Comparison of ENCODE assay signal across 25 cellular contexts in the genomic region with DNA sequence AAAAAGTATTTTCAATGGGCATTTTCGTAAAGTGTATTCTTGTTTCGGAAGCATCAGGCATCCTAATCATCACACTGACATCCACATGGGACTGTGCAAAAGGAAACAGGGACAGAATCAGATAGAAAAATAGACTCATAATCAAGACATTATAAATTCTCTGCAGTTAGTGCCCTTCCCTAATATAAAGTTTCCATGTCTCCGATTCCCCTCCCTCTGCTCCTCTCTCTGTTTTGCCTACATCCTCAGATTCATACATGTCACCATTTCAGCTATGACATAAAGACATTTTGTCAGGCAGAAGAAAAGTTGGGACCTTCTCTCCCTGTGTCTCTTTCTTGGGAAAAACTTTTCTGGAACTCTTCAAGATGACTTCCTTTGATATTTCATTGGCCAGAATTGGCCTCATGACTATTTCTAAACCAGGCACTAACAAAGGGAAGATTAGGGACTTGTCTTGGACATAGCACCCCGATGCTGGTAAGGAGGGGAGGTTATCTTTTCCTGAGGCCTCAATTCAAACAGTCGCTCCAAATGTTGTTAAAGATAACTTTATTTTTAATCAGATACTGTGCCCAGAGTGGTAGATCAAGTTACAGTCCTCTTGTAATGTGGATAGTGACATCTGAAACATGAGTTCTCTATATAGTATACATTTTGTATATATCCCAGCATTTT.
"Had no signal": no experiment of that assay in that cellular context is flagged by ENCODE, and none has a peak within 500 bp of the region (broad histone marks: within the 10 kb centered on the region; RNA-seq: fewer than 3 reads in every experiment).

No MANE protein-coding gene starts in this region.

- H3K4me3 Mint-ChIP-seq: activated CD4-positive, alpha-beta memory T cell treated with anti-CD3 and anti-CD28 coated beads for 36 hours; activated CD4-positive, alpha-beta T cell treated with anti-CD3 and anti-CD28 coated beads, Interleukin-2, amount 10 ng/mL, durations not matched to agents 7 days and 5 days; activated naive CD4-positive, alpha-beta T cell treated with anti-CD3 and anti-CD28 coated beads for 36 hours; activated T-cell treated with anti-CD3 and anti-CD28 coated beads, Interleukin-2, amount 50 U/mL, for 4 hours; brain; central memory CD8-positive, alpha-beta T cell; WTC11 had no signal

- H3K9me3 Mint-ChIP-seq: brain, WTC11 had no signal

- H3K27me3 Mint-ChIP-seq: activated CD4-positive, alpha-beta memory T cell treated with anti-CD3 and anti-CD28 coated beads for 36 hours; activated CD4-positive, alpha-beta T cell treated with anti-CD3 and anti-CD28 coated beads, Interleukin-2, amount 10 ng/mL, durations not matched to agents 7 days and 5 days; activated naive CD8-positive, alpha-beta T cell; central memory CD8-positive, alpha-beta T cell had no signal

- H3K4me2 ChIP-seq: KMS-11 had no signal

- H3K36me3 Mint-ChIP-seq: brain, WTC11 had no signal

- H3K27ac Mint-ChIP-seq: activated CD4-positive, alpha-beta memory T cell treated with anti-CD3 and anti-CD28 coated beads for 36 hours; activated CD4-positive, alpha-beta T cell treated with anti-CD3 and anti-CD28 coated beads, Interleukin-2, amount 10 ng/mL, durations not matched to agents 7 days and 5 days; activated naive CD4-positive, alpha-beta T cell treated with anti-CD3 and anti-CD28 coated beads for 36 hours; activated naive CD8-positive, alpha-beta T cell; WTC11 had no signal

- H3K9ac ChIP-seq: KMS-11 had no signal

- ATAC-seq: activated T-cell treated with anti-CD3 and anti-CD28 coated beads, Interleukin-2, amount 50 U/mL, for 4 hours; PC-3; WTC11 had no signal

- FAIRE-seq: astrocyte, RCC 7860 had no signal

- DNase-seq: activated CD4-positive, alpha-beta memory T cell treated with anti-CD3 and anti-CD28 coated beads for 36 hours; activated CD4-positive, alpha-beta T cell treated with anti-CD3 and anti-CD28 coated beads, Interleukin-2, amount 10 ng/mL, durations not matched to agents 7 days and 5 days; activated CD4-positive, CD25-positive, alpha-beta regulatory T cell treated with anti-CD3 and anti-CD28 coated beads, Interleukin-2, amount 50 U/mL, for 72 hours; activated CD8-positive, alpha-beta memory T cell treated with anti-CD3 and anti-CD28 coated beads for 24 hours; activated effector memory CD4-positive, alpha-beta T cell treated with anti-CD3 and anti-CD28 coated beads, Interleukin-2, amount 50 U/mL, for 16 hours; activated naive CD4-positive, alpha-beta T cell treated with anti-CD3 and anti-CD28 coated beads for 36 hours; activated T-cell treated with anti-CD3 and anti-CD28 coated beads, Interleukin-2, amount 50 U/mL, for 4 hours; amygdala; NCI-H1092; NCI-H1417 treated with DMSO at 0.1 percent for 48 hours; NCI-H1694; NCI-H2029; NCI-H2107; NCI-H510A treated with DMSO at 0.1 percent for 48 hours; PC-3; SHP77; T-helper 2 cell; T1000 had no signal

- H3K27ac ChIP-seq: KMS-11 had no signal
